In the genomic region with DNA sequence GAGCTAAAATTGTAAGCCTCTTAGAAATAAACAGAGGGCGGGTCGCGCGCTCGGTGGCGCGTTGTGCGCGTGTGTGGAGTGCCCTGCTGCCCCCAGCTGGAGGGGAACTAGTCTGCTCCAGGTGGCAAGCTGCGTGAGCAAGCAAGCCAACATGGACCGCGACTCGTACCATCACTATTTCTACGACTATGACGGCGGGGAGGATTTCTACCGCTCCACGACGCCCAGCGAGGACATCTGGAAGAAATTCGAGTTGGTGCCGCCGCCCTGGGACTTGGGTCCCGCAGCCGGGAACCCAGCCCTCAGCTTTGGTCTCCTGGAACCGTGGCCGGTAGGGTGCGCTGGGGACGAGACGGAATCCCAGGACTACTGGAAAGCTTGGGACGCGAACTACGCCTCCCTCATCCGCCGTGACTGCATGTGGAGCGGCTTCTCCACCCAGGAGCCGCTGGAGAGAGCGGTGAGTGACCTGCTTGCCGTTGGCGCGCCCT, we compare ENCODE assay signal across 13 cellular contexts.
DNase-seq lines count a peak whose midpoint lies in the region; ATAC-seq and TF ChIP-seq lines count a peak whose summit lies in the region.
"Had no signal": no experiment of that assay in that cellular context is flagged by ENCODE, and none has a peak within 500 bp of the region (broad histone marks: within the 10 kb centered on the region; RNA-seq: fewer than 3 reads in every experiment).

No MANE protein-coding gene starts in this region.

- TF ChIP-seq EP300 in SK-N-SH (IDR thresholded peaks at IDR 0.05; ENCODE audit: borderline replicate concordance in 1 of 2, low read depth in 1 of 2, low read length in 1 of 2), result no peak

- CTCF ChIA-PET in SK-N-SH (lab: Yijun Ruan, JAX), result interaction anchor here (0.5 to 3.1 kb wide), 7 partner anchors 13 to 247 kb away, joined by 3 to 11 read pairs (median 4); no protein-coding TSS in a partner anchor

- H4K20me1 ChIP-seq in SK-N-SH (ENCODE audit: insufficient read depth), result no peaks in the 10 kb centered on the region

- no peaks in the 10 kb centered on the region for H3K9me2 ChIP-seq in SK-N-SH

- H3K27me3 ChIP-seq in SK-N-SH (ENCODE audit: insufficient read depth), result peaks cover 37% of the 10 kb centered on the region; the same call in 1 of the 2 replicates
- no peaks in the 10 kb centered on the region for H3K27me3 ChIP-seq in tibial artery
- H3K27me3 ChIP-seq in aorta (ENCODE audit: control insufficient read depth in 1 of 2, insufficient read depth in 2 of 2, low read length in 1 of 2), result no peaks in the 10 kb centered on the region
- no peaks in the 10 kb centered on the region for H3K27me3 ChIP-seq in ascending aorta

- no peak overlapping the region for H2AFZ ChIP-seq in SK-N-SH (ENCODE audit: low read depth)
- H2AFZ ChIP-seq: GM23248 had no signal

- H3K79me2 ChIP-seq in SK-N-SH (ENCODE audit: insufficient read depth), result no peaks in the 10 kb centered on the region

- no peaks in the 10 kb centered on the region for H3K36me3 ChIP-seq in ES-I3 (ENCODE audit: insufficient read depth, low read length)
- H3K36me3 ChIP-seq in SK-N-SH (replicated peaks in 1 of 2; ENCODE audit: control insufficient read depth in 1 of 2, insufficient read depth in 2 of 2, low read length in 1 of 2), result no peaks in the 10 kb centered on the region
- H3K36me3 ChIP-seq in mucosa of descending colon (ENCODE audit: low read depth), result no peaks in the 10 kb centered on the region
- no peaks in the 10 kb centered on the region for H3K36me3 ChIP-seq in tibial artery
- no peaks in the 10 kb centered on the region for H3K36me3 ChIP-seq in aorta (ENCODE audit: control insufficient read depth in 1 of 2, insufficient read depth in 2 of 2, low read length in 1 of 2)
- H3K36me3 ChIP-seq in ascending aorta, result no peaks in the 10 kb centered on the region

- DNase-seq in SK-N-SH (peak; percentile 41), epithelial cell of esophagus (ENCODE audit: low read depth) (peak; percentile 31), mucosa of descending colon (peak in 2 of 3 donors; percentile 13 to 22), tibial artery (no peak), aorta (no peak), ascending aorta (ENCODE audit: low spot score in 2 of 2) (no peak)
- DNase-seq: Caco-2; GM23248; NCI-H748 treated with DMSO at 0.1 percent for 48 hours; stimulated activated naive CD4-positive, alpha-beta T cell treated with Interleukin-2 at 50 U/mL for 16 hours had no signal

- H3K27ac ChIP-seq in SK-N-SH (ENCODE audit: low read depth in 2 of 2, low read length in 1 of 2) (no peak overlapping the region), tibial artery (no peak overlapping the region), aorta (ENCODE audit: low read depth in 1 of 2, low read length in 2 of 2) (no peak overlapping the region), ascending aorta (no peak overlapping the region)
- H3K27ac ChIP-seq: GM23248 had no signal

- H3F3A ChIP-seq in SK-N-SH (replicated peaks; ENCODE audit: insufficient read depth), result no peaks in the 10 kb centered on the region

- H3K9ac ChIP-seq in ES-I3 (ENCODE audit: low read depth, low read length), result peak overlapping the region; percentile 65
- H3K9ac ChIP-seq in SK-N-SH, result no peak overlapping the region
- H3K9ac ChIP-seq: GM23248 had no signal

- H3K4me1 ChIP-seq in ES-I3 (ENCODE audit: insufficient read depth, low read length) (no peaks in the 10 kb centered on the region), SK-N-SH (ENCODE audit: control insufficient read depth in 1 of 2, insufficient read depth in 2 of 2, low read depth in 1 of 2, low read length in 1 of 2) (no peaks in the 10 kb centered on the region), mucosa of descending colon (ENCODE audit: low read depth) (no peaks in the 10 kb centered on the region), tibial artery (no peaks in the 10 kb centered on the region), aorta (ENCODE audit: control insufficient read depth in 1 of 2, insufficient read depth in 2 of 2, low read length in 2 of 2) (no peaks in the 10 kb centered on the region), ascending aorta (no peaks in the 10 kb centered on the region)
- H3K4me1 ChIP-seq: Caco-2 had no signal

- no peaks in the 10 kb centered on the region for H3K9me3 ChIP-seq in ES-I3 (ENCODE audit: control insufficient read depth, insufficient read depth, low read length)
- H3K9me3 ChIP-seq in SK-N-SH, result no peaks in the 10 kb centered on the region
- H3K9me3 ChIP-seq in mucosa of descending colon, result no peaks in the 10 kb centered on the region
- H3K9me3 ChIP-seq in tibial artery, result no peaks in the 10 kb centered on the region
- no peaks in the 10 kb centered on the region for H3K9me3 ChIP-seq in aorta (ENCODE audit: control insufficient read depth, low read length)
- H3K9me3 ChIP-seq in ascending aorta, result no peaks in the 10 kb centered on the region
- H3K9me3 ChIP-seq: Caco-2 had no signal

- peak overlapping the region in 1 of 2 experiments; percentile 19; a peak in 1 of 4 replicates for H3K4me3 ChIP-seq in SK-N-SH (ENCODE audit: low read depth in 2 of 2, low read length in 1 of 2)
- peak overlapping the region; percentile 18 for H3K4me3 ChIP-seq in epithelial cell of esophagus (ENCODE audit: low read length)
- no peak overlapping the region for H3K4me3 ChIP-seq in mucosa of descending colon
- H3K4me3 ChIP-seq in tibial artery, result no peak overlapping the region
- H3K4me3 ChIP-seq in aorta (ENCODE audit: low read length in 2 of 2), result no peak overlapping the region
- H3K4me3 ChIP-seq in ascending aorta, result no peak overlapping the region
- H3K4me3 ChIP-seq: GM23248 had no signal

- TF ChIP-seq CTCF in SK-N-SH (IDR thresholded peaks at IDR 0.05), result no peak; the same call in 1 of the 2 replicates
- TF ChIP-seq CTCF in epithelial cell of esophagus (IDR thresholded peaks at IDR 0.05; ENCODE audit: insufficient read depth, low read depth, low read length, missing control alignments), result peak; percentile 38
- TF ChIP-seq CTCF in mucosa of descending colon (IDR thresholded peaks at IDR 0.05), result no peak
- TF ChIP-seq CTCF in tibial artery (IDR thresholded peaks at IDR 0.05), result no peak
- TF ChIP-seq CTCF in ascending aorta (IDR thresholded peaks at IDR 0.05), result no peak

- no peak for ATAC-seq in mucosa of descending colon
- ATAC-seq in aorta (ENCODE audit: low FRiP score), result no peak
- no peak for ATAC-seq in GM18519 (IDR thresholded peaks at IDR 0.05; ENCODE audit: low FRiP score, unreplicated experiment)
- ATAC-seq: esophagus mucosa had no signal

- TF ChIP-seq RAD21 in SK-N-SH (IDR thresholded peaks at IDR 0.05; ENCODE audit: low read length), result peak; percentile 25

- H3K4me2 ChIP-seq in SK-N-SH, result no peak overlapping the region

- intact Hi-C loops in mucosa of descending colon (cut with DNase I, micrococcal nuclease), result no loop called here
- intact Hi-C loops in tibial artery (cut with DNase I; ENCODE audit: low total_unique reads), result no loop called here
- intact Hi-C loops in aorta (cut with DNase I), result no loop called here
- intact Hi-C loops in ascending aorta (cut with DNase I), result no loop called here

- POLR2A ChIA-PET in SK-N-SH (lab: Yijun Ruan, JAX), result no interaction called here

- 2% methylated on average over 21 of the region's 41 CpGs for WGBS in SK-N-SH (ENCODE audit: low lambda C conversion rate)
- 4 to 27% methylated on average over 41 of the region's 41 CpGs for WGBS in aorta, 2 donors

TF ChIP-seq in SK-N-SH, 30 proteins besides CTCF, POLR2A, EP300 and RAD21:
- no peak for TF ChIP-seq POLR2AphosphoS5 (IDR thresholded peaks at IDR 0.05; ENCODE audit: low read depth, low read length)
- no peak for TF ChIP-seq RXRA (IDR thresholded peaks at IDR 0.05; ENCODE audit: borderline replicate concordance, low read depth)
- no peak for TF ChIP-seq GATA2 (CRISPR knock-in tag; IDR thresholded peaks at IDR 0.05)
- TF ChIP-seq CHD2 (IDR thresholded peaks at IDR 0.05; ENCODE audit: low read length, partially characterized antibody), result no peak
- no peak for TF ChIP-seq MEF2A (IDR thresholded peaks at IDR 0.05; ENCODE audit: borderline replicate concordance, low read depth)
- no peak for TF ChIP-seq TCF12 (IDR thresholded peaks at IDR 0.05)
- no peak for TF ChIP-seq NRF1 (IDR thresholded peaks at IDR 0.05; ENCODE audit: low read depth, low read length)
- no peak for TF ChIP-seq FOSL2 (IDR thresholded peaks at IDR 0.05; ENCODE audit: borderline replicate concordance, low read depth)
- TF ChIP-seq, protein P1, sequence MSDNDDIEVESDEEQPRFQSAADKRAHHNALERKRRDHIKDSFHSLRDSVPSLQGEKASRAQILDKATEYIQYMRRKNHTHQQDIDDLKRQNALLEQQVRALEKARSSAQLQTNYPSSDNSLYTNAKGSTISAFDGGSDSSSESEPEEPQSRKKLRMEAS (IDR thresholded peaks at IDR 0.05; ENCODE audit: low read depth), result no peak
- no peak for TF ChIP-seq MXI1 (IDR thresholded peaks at IDR 0.05; ENCODE audit: low read depth, low read length)
- TF ChIP-seq NFIC (IDR thresholded peaks at IDR 0.05; ENCODE audit: borderline replicate concordance), result no peak
- no peak for TF ChIP-seq RFX5 (IDR thresholded peaks at IDR 0.05; ENCODE audit: low read length)
- TF ChIP-seq RCOR1 (IDR thresholded peaks at IDR 0.05; ENCODE audit: low read length), result no peak
- TF ChIP-seq YY1 (IDR thresholded peaks at IDR 0.05; ENCODE audit: low read depth), result no peak
- no peak for TF ChIP-seq GABPA (IDR thresholded peaks at IDR 0.05; ENCODE audit: low read depth)

Comparison
In these comparisons a context has a peak if more than half of its experiments do, and no peak if none do; other contexts are left out.
1. DNase-seq: peak in SK-N-SH (single experiment), epithelial cell of esophagus (single experiment) and mucosa of descending colon (2 of 3); none in tibial artery (0 of 2), aorta (0 of 2) and ascending aorta (0 of 2).